ENCODE assay signal across 20 cellular contexts in genomic region chr4:112927544-112927943, GRCh38.
DNase-seq lines count a peak whose midpoint lies in the region; ATAC-seq and TF ChIP-seq lines count a peak whose summit lies in the region.
"Had no signal": no experiment of that assay in that cellular context is flagged by ENCODE, and none has a peak within 500 bp of the region (broad histone marks: within the 10 kb centered on the region; RNA-seq: fewer than 3 reads in every experiment).

No MANE protein-coding gene starts in this region.

- peak; percentile 5 for DNase-seq in RKO (ENCODE audit: low spot score)
- DNase-seq in fibroblast of peridontal ligament (ENCODE audit: extremely low read depth): peak; percentile 14
- no peak for DNase-seq in mesothelial cell of epicardium (ENCODE audit: low spot score in 2 of 2, unreplicated experiment in 2 of 2)
- no peak for DNase-seq in smooth muscle cell (lab: John Stamatoyannopoulos, UW; ENCODE audit: unreplicated experiment)
- DNase-seq in stimulated activated naive CD8-positive, alpha-beta T cell treated with anti-CD3 and anti-CD28 coated beads, Interleukin-15, amount 100 ng/mL, for 72 hours: no peak
- no peak for DNase-seq in activated CD4-positive, alpha-beta T cell treated with anti-CD3 and anti-CD28 coated beads, Interleukin-2, amount 50 U/mL, for 4 hours
- DNase-seq in D341Med (ENCODE audit: low spot score): no peak
- DNase-seq: BE2C; CD8-positive, alpha-beta T cell; DMS 273 treated with DMSO at 0.1 percent for 48 hours; H7; MG63; NCI-H1105; NCI-H187 treated with DMSO at 0.1 percent for 48 hours; NCI-H2171; NCI-H510A; SHP77 had no signal

- no peaks in the 10 kb centered on the region for H3K36me3 Mint-ChIP-seq in mesothelial cell of epicardium
- H3K36me3 Mint-ChIP-seq: CD8-positive, alpha-beta T cell had no signal

- no peaks in the 10 kb centered on the region for H3K27me3 Mint-ChIP-seq in mesothelial cell of epicardium (ENCODE audit: low read depth)
- H3K27me3 Mint-ChIP-seq in stimulated activated naive CD8-positive, alpha-beta T cell treated with anti-CD3 and anti-CD28 coated beads, Interleukin-15, amount 100 ng/mL, for 72 hours: peaks cover 9% of the 10 kb centered on the region

- peaks cover 9% of the 10 kb centered on the region for H3K4me1 ChIP-seq in smooth muscle cell (ENCODE audit: low read depth)

- WGBS in smooth muscle cell (ENCODE audit: low lambda C conversion rate): 93% methylated on average over 1 of the region's 1 CpG

- no peak overlapping the region for H3K4me3 ChIP-seq in smooth muscle cell
- H3K4me3 ChIP-seq: MG63 had no signal

- no peak for ATAC-seq in GM21576 (IDR thresholded peaks at IDR 0.05; ENCODE audit: unreplicated experiment)
- no peak for ATAC-seq in stimulated activated naive CD8-positive, alpha-beta T cell treated with anti-CD3 and anti-CD28 coated beads, Interleukin-15, amount 100 ng/mL, for 72 hours
- ATAC-seq: CD8-positive, alpha-beta T cell; Panc1 had no signal

- no peaks in the 10 kb centered on the region for H3K27me3 ChIP-seq in smooth muscle cell (ENCODE audit: low read depth)
- H3K27me3 ChIP-seq: BE2C, MG63 had no signal

- H3K9me3 ChIP-seq in smooth muscle cell (replicated peaks; ENCODE audit: low read depth): no peaks in the 10 kb centered on the region
- H3K9me3 ChIP-seq: BE2C, MG63 had no signal

- H3K27ac Mint-ChIP-seq in mesothelial cell of epicardium: peak overlapping the region; percentile 85
- H3K27ac Mint-ChIP-seq in stimulated activated naive CD8-positive, alpha-beta T cell treated with anti-CD3 and anti-CD28 coated beads, Interleukin-15, amount 100 ng/mL, for 72 hours: no peak overlapping the region
- H3K27ac Mint-ChIP-seq: CD8-positive, alpha-beta T cell had no signal

- no peaks in the 10 kb centered on the region for H3K9me3 Mint-ChIP-seq in mesothelial cell of epicardium
- H3K9me3 Mint-ChIP-seq in stimulated activated naive CD8-positive, alpha-beta T cell treated with anti-CD3 and anti-CD28 coated beads, Interleukin-15, amount 100 ng/mL, for 72 hours: no peaks in the 10 kb centered on the region
- H3K9me3 Mint-ChIP-seq: CD8-positive, alpha-beta T cell had no signal

- no peak overlapping the region for H2AFZ ChIP-seq in smooth muscle cell (ENCODE audit: low read depth)

- peak overlapping the region; percentile 26 for H3K9ac ChIP-seq in smooth muscle cell (ENCODE audit: low read depth)
- H3K9ac ChIP-seq: KMS-11 had no signal

- no peaks in the 10 kb centered on the region for H3K79me2 ChIP-seq in smooth muscle cell (ENCODE audit: low read depth)

- H3K4me3 Mint-ChIP-seq in mesothelial cell of epicardium: no peak overlapping the region
- no peak overlapping the region for H3K4me3 Mint-ChIP-seq in stimulated activated naive CD8-positive, alpha-beta T cell treated with anti-CD3 and anti-CD28 coated beads, Interleukin-15, amount 100 ng/mL, for 72 hours
- H3K4me3 Mint-ChIP-seq: CD8-positive, alpha-beta T cell had no signal

- no peak overlapping the region for H3K4me2 ChIP-seq in smooth muscle cell
- H3K4me2 ChIP-seq: KMS-11 had no signal

- H3K27ac ChIP-seq in smooth muscle cell (ENCODE audit: low read depth): peak overlapping the region; percentile 50
- H3K27ac ChIP-seq: KMS-11 had no signal

- H3K36me3 ChIP-seq in smooth muscle cell (ENCODE audit: low read depth): no peaks in the 10 kb centered on the region
- H3K36me3 ChIP-seq: BE2C, MG63 had no signal

- H3F3A ChIP-seq in smooth muscle cell (ENCODE audit: low read depth): no peaks in the 10 kb centered on the region

- H3K4me1 Mint-ChIP-seq in mesothelial cell of epicardium: peaks cover 8% of the 10 kb centered on the region
- H3K4me1 Mint-ChIP-seq in stimulated activated naive CD8-positive, alpha-beta T cell treated with anti-CD3 and anti-CD28 coated beads, Interleukin-15, amount 100 ng/mL, for 72 hours: no peaks in the 10 kb centered on the region

- no peaks in the 10 kb centered on the region for H4K20me1 ChIP-seq in smooth muscle cell (ENCODE audit: low read depth)

- TF ChIP-seq CTCF in mesothelial cell of epicardium (IDR thresholded peaks at IDR 0.05; ENCODE audit: unreplicated experiment) (no peak), smooth muscle cell (IDR thresholded peaks at IDR 0.05; ENCODE audit: borderline replicate concordance, insufficient read depth, poor library complexity, severe bottlenecking) (no peak)

Comparison
In these comparisons a context has a peak if more than half of its experiments do, and no peak if none do; other contexts are left out.
1. DNase-seq: peak in RKO (single experiment) and fibroblast of peridontal ligament (single experiment); none in mesothelial cell of epicardium (0 of 2), smooth muscle cell (single experiment), stimulated activated naive CD8-positive, alpha-beta T cell treated with anti-CD3 and anti-CD28 coated beads, Interleukin-15, amount 100 ng/mL, for 72 hours (0 of 2), activated CD4-positive, alpha-beta T cell treated with anti-CD3 and anti-CD28 coated beads, Interleukin-2, amount 50 U/mL, for 4 hours (0 of 2) and D341Med (single experiment).